16 cellular contexts compared by ENCODE assay signal in the genomic region with DNA sequence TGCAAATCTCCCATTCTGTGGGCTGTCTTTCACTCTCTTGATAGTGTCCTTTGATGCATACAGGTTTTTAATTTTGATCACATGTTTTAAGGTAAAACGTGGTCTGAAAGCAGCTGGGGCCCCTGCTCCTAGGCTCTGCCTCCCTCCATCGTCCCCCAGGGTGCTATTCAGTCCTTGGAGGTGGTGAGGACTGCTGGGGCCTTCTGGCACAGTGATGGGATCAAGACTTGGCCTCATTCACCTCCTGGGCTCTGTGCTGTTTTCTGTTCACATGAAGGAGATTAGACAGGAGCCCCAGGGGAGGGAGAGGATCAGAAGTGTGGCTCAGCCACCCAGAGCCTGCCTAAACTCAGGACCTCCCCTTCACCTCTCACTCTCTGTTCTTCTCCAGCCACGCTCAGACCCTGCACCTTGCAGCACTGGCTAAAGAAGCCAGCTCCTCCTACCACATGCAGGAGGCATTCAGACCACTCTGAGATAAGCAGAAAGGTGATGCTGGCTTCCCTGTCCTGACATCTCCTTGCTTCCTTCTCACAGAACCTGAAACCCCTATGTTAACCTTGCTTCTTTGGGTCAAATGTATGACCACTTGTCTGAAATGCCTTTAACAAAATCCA. TPM values are rescaled to one million over a fixed set of nuclear protein-coding genes. Genes with fewer than 3 reads are reported as not detected.
DNase-seq lines count a peak whose midpoint lies in the region; ATAC-seq and TF ChIP-seq lines count a peak whose summit lies in the region.
"Had no signal": no experiment of that assay in that cellular context is flagged by ENCODE, and none has a peak within 500 bp of the region (broad histone marks: within the 10 kb centered on the region; RNA-seq: fewer than 3 reads in every experiment).

No MANE protein-coding gene starts in this region.

- H3K9me3 ChIP-seq in adrenal gland (replicated peaks in 1 of 3), result no peaks in the 10 kb centered on the region

- peaks cover 4% of the 10 kb centered on the region for H3K27me3 Mint-ChIP-seq in activated naive CD4-positive, alpha-beta T cell treated with anti-CD3 and anti-CD28 coated beads, Interleukin-2, amount 50 U/mL, for 24 hours
- H3K27me3 Mint-ChIP-seq in activated naive CD4-positive, alpha-beta T cell treated with anti-CD3 and anti-CD28 coated beads for 36 hours (ENCODE audit: low read depth), result no peaks in the 10 kb centered on the region

- H3K4me3 ChIP-seq in adrenal gland, result no peak overlapping the region

- intact Hi-C loops in activated naive CD4-positive, alpha-beta T cell treated with anti-CD3 and anti-CD28 coated beads for 36 hours (cut with micrococcal nuclease), result no loop called here
- intact Hi-C loops in adrenal gland (cut with DNase I), result no loop called here

- DNase-seq in activated naive CD4-positive, alpha-beta T cell treated with anti-CD3 and anti-CD28 coated beads for 36 hours, result no peak
- DNase-seq in adrenal gland (no peak), islet precursor cell (peak; percentile 57), OCI-M2 (lab: John Stamatoyannopoulos, UW; ENCODE audit: unreplicated experiment) (no peak), erythroblast (lab: John Stamatoyannopoulos, UW) (no peak)
- DNase-seq in activated CD8-positive, alpha-beta memory T cell treated with anti-CD3 and anti-CD28 coated beads, Interleukin-2, amount 50 U/mL, for 48 hours, result no peak
- DNase-seq: CD8-positive, alpha-beta T cell; NCI-H1436 treated with DMSO at 0.1 percent for 48 hours; NCI-H2081; NCI-H510A treated with DMSO at 0.1 percent for 48 hours; RPMI8226 had no signal

- peak overlapping the region in 4 of 5 donors; percentile 24 to 44 (median 35) for H3K27ac ChIP-seq in adrenal gland
- H3K27ac ChIP-seq: 22Rv1 had no signal

- 76 to 80% (median 79%) methylated on average over 3 of the region's 3 CpGs for WGBS in adrenal gland, 4 donors

- CTCF ChIA-PET in activated naive CD4-positive, alpha-beta T cell treated with anti-CD3 and anti-CD28 coated beads for 36 hours (lab: Charles Lee), result interaction anchor here (0.7 kb wide), 1 partner anchor 182 kb away, joined by 7 read pairs; no protein-coding TSS in a partner anchor

- no peaks in the 10 kb centered on the region for H3K36me3 Mint-ChIP-seq in activated naive CD4-positive, alpha-beta T cell treated with anti-CD3 and anti-CD28 coated beads, Interleukin-2, amount 50 U/mL, for 24 hours
- H3K36me3 Mint-ChIP-seq in activated naive CD4-positive, alpha-beta T cell treated with anti-CD3 and anti-CD28 coated beads for 36 hours (ENCODE audit: low read depth), result no peaks in the 10 kb centered on the region
- H3K36me3 Mint-ChIP-seq: CD8-positive, alpha-beta T cell had no signal

- TF ChIP-seq CTCF in adrenal gland (IDR thresholded peaks at IDR 0.05), result no peak

- peak overlapping the region; percentile 46 for H3K27ac Mint-ChIP-seq in activated naive CD4-positive, alpha-beta T cell treated with anti-CD3 and anti-CD28 coated beads, Interleukin-2, amount 50 U/mL, for 24 hours
- H3K27ac Mint-ChIP-seq in activated naive CD4-positive, alpha-beta T cell treated with anti-CD3 and anti-CD28 coated beads for 36 hours, result no peak overlapping the region
- H3K27ac Mint-ChIP-seq: CD8-positive, alpha-beta T cell; IgD-negative memory B cell had no signal

- no peaks in the 10 kb centered on the region for H3K9me3 Mint-ChIP-seq in activated naive CD4-positive, alpha-beta T cell treated with anti-CD3 and anti-CD28 coated beads, Interleukin-2, amount 50 U/mL, for 24 hours
- no peaks in the 10 kb centered on the region for H3K9me3 Mint-ChIP-seq in activated naive CD4-positive, alpha-beta T cell treated with anti-CD3 and anti-CD28 coated beads for 36 hours
- H3K9me3 Mint-ChIP-seq: CD8-positive, alpha-beta T cell; IgD-negative memory B cell had no signal

- no peak for ATAC-seq in GM19463 (IDR thresholded peaks at IDR 0.05; ENCODE audit: unreplicated experiment)
- ATAC-seq: CD8-positive, alpha-beta T cell had no signal

- H3K4me1 ChIP-seq in adrenal gland (replicated peaks in 1 of 2), result peaks cover 0 to 13% of the 10 kb centered on the region in 2 donors

- TF ChIP-seq POLR2A in adrenal gland (IDR thresholded peaks at IDR 0.05) (no peak), erythroblast (IDR thresholded peaks at IDR 0.05; ENCODE audit: low read length) (no peak)

- no peak overlapping the region for H3K4me3 Mint-ChIP-seq in activated naive CD4-positive, alpha-beta T cell treated with anti-CD3 and anti-CD28 coated beads, Interleukin-2, amount 50 U/mL, for 24 hours
- no peak overlapping the region for H3K4me3 Mint-ChIP-seq in activated naive CD4-positive, alpha-beta T cell treated with anti-CD3 and anti-CD28 coated beads for 36 hours
- H3K4me3 Mint-ChIP-seq: CD8-positive, alpha-beta T cell; IgD-negative memory B cell had no signal

- H3K36me3 ChIP-seq in adrenal gland (replicated peaks in 1 of 2), result no peaks in the 10 kb centered on the region

- H3K4me1 Mint-ChIP-seq in activated naive CD4-positive, alpha-beta T cell treated with anti-CD3 and anti-CD28 coated beads, Interleukin-2, amount 50 U/mL, for 24 hours, result no peaks in the 10 kb centered on the region
- no peaks in the 10 kb centered on the region for H3K4me1 Mint-ChIP-seq in activated naive CD4-positive, alpha-beta T cell treated with anti-CD3 and anti-CD28 coated beads for 36 hours (ENCODE audit: low read depth)
- H3K4me1 Mint-ChIP-seq: IgD-negative memory B cell had no signal

- no peaks in the 10 kb centered on the region for H3K27me3 ChIP-seq in adrenal gland

RNA-seq across cellular contexts. Expression of a gene that starts 43.9 kb away (rescaled TPM):
- under 1 TPM in 1 of 2 experiments, not detected in 1; 0.19 TPM for total RNA-seq in activated naive CD4-positive, alpha-beta T cell treated with anti-CD3 and anti-CD28 coated beads for 36 hours
- 10 to 100 TPM; 31.8 to 78.2 (median 51.7) TPM for total RNA-seq in adrenal gland
- polyA plus RNA-seq in adrenal gland, result 10 to 100 TPM; 11.7 to 28.0 (median 13.6) TPM
- total RNA-seq: CD8-positive, alpha-beta T cell; OCI-LY7 had no signal
- polyA plus RNA-seq: IgD-negative memory B cell had no signal

Comparison
In these comparisons a context has a peak if more than half of its experiments do, and no peak if none do; other contexts are left out.
1. RNA of a gene that starts 43.9 kb away (total RNA-seq): 31.8 to 78.2 TPM in adrenal gland; 0.19 TPM in activated naive CD4-positive, alpha-beta T cell treated with anti-CD3 and anti-CD28 coated beads for 36 hours; every median in the first group is over 10 times any median in the second.